8 cellular contexts compared by ENCODE assay signal in genomic region chr18:67417864-67418523, GRCh38.
DNase-seq lines count a peak whose midpoint lies in the region; ATAC-seq and TF ChIP-seq lines count a peak whose summit lies in the region.

No MANE protein-coding gene starts in this region.

- H3K36me3 ChIP-seq in ascending aorta: no peaks in the 10 kb centered on the region
- no peaks in the 10 kb centered on the region for H3K36me3 ChIP-seq in lung (ENCODE audit: control insufficient read depth in 2 of 2, insufficient read depth in 2 of 2, low read length in 2 of 2)

- H3K4me3 ChIP-seq in ascending aorta (peak overlapping the region; percentile 17 to 29), lung (no peak overlapping the region)

- H3K27ac ChIP-seq in ascending aorta: peak overlapping the region; percentile 46 to 64
- no peak overlapping the region for H3K27ac ChIP-seq in lung (ENCODE audit: low read depth in 1 of 2, low read length in 1 of 2)

- H3K27me3 ChIP-seq in ascending aorta: no peaks in the 10 kb centered on the region
- no peaks in the 10 kb centered on the region for H3K27me3 ChIP-seq in lung (ENCODE audit: control insufficient read depth, insufficient read depth)

- WGBS in lung, 2 donors: 62 to 63% methylated on average over 6 of the region's 6 CpGs

- peak; percentile 3 for DNase-seq in activated T-cell treated with anti-CD3 and anti-CD28 coated beads for 4 hours
- DNase-seq in activated T-cell treated with anti-CD3 and anti-CD28 coated beads, Interleukin-2, amount 50 U/mL, for 1 hour: no peak
- DNase-seq in NCI-H2227 (lab: John Stamatoyannopoulos, UW; ENCODE audit: unreplicated experiment): peak; percentile 68
- no peak for DNase-seq in ascending aorta (ENCODE audit: low spot score in 2 of 2)
- DNase-seq in lung (ENCODE audit: low spot score): no peak
- DNase-seq in T1000 (lab: John Stamatoyannopoulos, UW): no peak
- no peak for DNase-seq in foreskin melanocyte

- peak; percentile 90 for ATAC-seq in HG02798 (IDR thresholded peaks at IDR 0.05; ENCODE audit: poor library complexity, unreplicated experiment)
- ATAC-seq in lung (ENCODE audit: insufficient read depth, low FRiP score): peak; percentile 72

- intact Hi-C loops in ascending aorta (cut with DNase I): loop anchor here (5.0 kb wide), 1 partner anchor 56 kb away; no protein-coding TSS in a partner anchor

- H3K9me3 ChIP-seq in ascending aorta (no peaks in the 10 kb centered on the region), lung (ENCODE audit: control insufficient read depth in 2 of 2, insufficient read depth in 1 of 2, low read length in 1 of 2) (no peaks in the 10 kb centered on the region)

- H3K4me1 ChIP-seq in ascending aorta (no peaks in the 10 kb centered on the region), lung (ENCODE audit: control insufficient read depth in 2 of 2, insufficient read depth in 2 of 2, low read length in 2 of 2) (no peaks in the 10 kb centered on the region)

- TF ChIP-seq CTCF in ascending aorta (IDR thresholded peaks at IDR 0.05) (no peak), lung (IDR thresholded peaks at IDR 0.05; ENCODE audit: control extremely low read depth, extremely low read depth) (no peak)

Comparison
In these comparisons a context has a peak if more than half of its experiments do, and no peak if none do; other contexts are left out.
1. DNase-seq: peak in activated T-cell treated with anti-CD3 and anti-CD28 coated beads for 4 hours (single experiment) and NCI-H2227 (single experiment); none in activated T-cell treated with anti-CD3 and anti-CD28 coated beads, Interleukin-2, amount 50 U/mL, for 1 hour (single experiment), ascending aorta (0 of 2), lung (single experiment), T1000 (single experiment) and foreskin melanocyte (single experiment).
2. H3K27ac ChIP-seq: peak in ascending aorta (2 of 2); none in lung (0 of 2).